ENCODE assay signal across 19 cellular contexts in genomic region chr19:5016781-5017180, GRCh38. TPM values are rescaled to one million over a fixed set of nuclear protein-coding genes. Genes with fewer than 3 reads are reported as not detected.
DNase-seq lines count a peak whose midpoint lies in the region; ATAC-seq and TF ChIP-seq lines count a peak whose summit lies in the region.
"Had no signal": no experiment of that assay in that cellular context is flagged by ENCODE, and none has a peak within 500 bp of the region (broad histone marks: within the 10 kb centered on the region; RNA-seq: fewer than 3 reads in every experiment).

No MANE protein-coding gene starts in this region.

- H2BK5ac ChIP-seq in mesendoderm (ENCODE audit: low read length), result no peak overlapping the region

- no peak overlapping the region for H3K4ac ChIP-seq in mesendoderm (ENCODE audit: low read depth, low read length)

- TF ChIP-seq CTCF in CD14-positive monocyte (IDR thresholded peaks at IDR 0.05) (no peak), mesothelial cell of epicardium (IDR thresholded peaks at IDR 0.05; ENCODE audit: unreplicated experiment) (no peak)

- H3K79me1 ChIP-seq in mesendoderm (ENCODE audit: low read length), result peaks cover 3% of the 10 kb centered on the region

- no peak overlapping the region for H2BK15ac ChIP-seq in mesendoderm (replicated peaks; ENCODE audit: low read depth)

- H3K79me2 ChIP-seq in mesendoderm (ENCODE audit: control insufficient read depth, insufficient read depth, low read length), result no peaks in the 10 kb centered on the region

- H3K4me1 ChIP-seq in esophagus (ENCODE audit: control insufficient read depth in 2 of 2, insufficient read depth in 2 of 2, low read length in 1 of 2), result peaks cover 0 to 7% of the 10 kb centered on the region in 2 donors
- H3K4me1 ChIP-seq in mesendoderm (ENCODE audit: control insufficient read depth, low read depth, low read length), result no peaks in the 10 kb centered on the region
- H3K4me1 ChIP-seq: SJSA1 had no signal

- no peak overlapping the region for H4K5ac ChIP-seq in mesendoderm (ENCODE audit: low read length)

- no peak overlapping the region for H2BK120ac ChIP-seq in mesendoderm (ENCODE audit: low read depth, low read length)

- ATAC-seq in HG02610 (IDR thresholded peaks at IDR 0.05; ENCODE audit: unreplicated experiment), result no peak

- 92% methylated on average over 14 of the region's 14 CpGs for whole genome bisulfite sequencing in esophagus, 2 donors
- no CpG with 5 or more reads among the region's 14 CpGs for WGBS in mesendoderm (ENCODE audit: extremely low coverage, insufficient coverage, low lambda C conversion rate)

- H3K18ac ChIP-seq in mesendoderm (ENCODE audit: low read length), result no peak overlapping the region

- intact Hi-C loops in CD14-positive monocyte (cut with micrococcal nuclease), result no loop called here

- peaks cover 0 to 2% (median 0%) of the 10 kb centered on the region in 3 donors for H3K27me3 Mint-ChIP-seq in CD14-positive monocyte (ENCODE audit: low read depth in 3 of 3)
- no peaks in the 10 kb centered on the region for H3K27me3 Mint-ChIP-seq in mesothelial cell of epicardium (ENCODE audit: low read depth)
- H3K27me3 Mint-ChIP-seq: CD4-positive, alpha-beta memory T cell had no signal

- no peak overlapping the region for H3K56ac ChIP-seq in mesendoderm (ENCODE audit: low read length)

- peaks cover 27 to 34% of the 10 kb centered on the region in 2 donors for H3K36me3 Mint-ChIP-seq in CD14-positive monocyte
- H3K36me3 Mint-ChIP-seq in mesothelial cell of epicardium, result peaks cover 10% of the 10 kb centered on the region

- DNase-seq in CD14-positive monocyte (ENCODE audit: low spot score) (no peak), MV-4-11 (lab: John Stamatoyannopoulos, UW) (peak; percentile 56), mesendoderm (peak; percentile 28), DMS 273 (lab: John Stamatoyannopoulos, UW; ENCODE audit: unreplicated experiment) (no peak), mesothelial cell of epicardium (ENCODE audit: low spot score in 2 of 2, unreplicated experiment in 2 of 2) (no peak)
- DNase-seq: ACHN; AML-193; Calu3; CD4-positive, alpha-beta memory T cell; DMS79; NCI-H1417 treated with DMSO at 0.1 percent for 48 hours; NCI-H1930; NCI-H2171; NCI-H446; NCI-H69; RPMI8226 had no signal

- H3K27me3 ChIP-seq in esophagus (ENCODE audit: control insufficient read depth in 1 of 2, insufficient read depth in 2 of 2, low read length in 2 of 2) (no peaks in the 10 kb centered on the region), mesendoderm (ENCODE audit: insufficient read depth, low read length, poor library complexity) (no peaks in the 10 kb centered on the region)
- H3K27me3 ChIP-seq: SJSA1 had no signal

- H3K4me3 Mint-ChIP-seq in CD14-positive monocyte (no peak overlapping the region), mesothelial cell of epicardium (no peak overlapping the region)
- H3K4me3 Mint-ChIP-seq: CD4-positive, alpha-beta memory T cell had no signal

- H3K27ac ChIP-seq in esophagus (ENCODE audit: low read depth in 2 of 2, low read length in 1 of 2) (peak overlapping the region; percentile 12 to 48), mesendoderm (ENCODE audit: low read depth, low read length) (no peak overlapping the region)
- H3K27ac ChIP-seq: SJSA1 had no signal

- no peak overlapping the region for H3K4me2 ChIP-seq in mesendoderm (ENCODE audit: low read length)

- H3K36me3 ChIP-seq in esophagus (ENCODE audit: control insufficient read depth in 2 of 2, insufficient read depth in 2 of 2, low read length in 1 of 2) (peaks cover 0 to 33% of the 10 kb centered on the region in 2 donors), mesendoderm (ENCODE audit: control insufficient read depth, insufficient read depth, low read length) (no peaks in the 10 kb centered on the region)

- no peak overlapping the region for H3K23ac ChIP-seq in mesendoderm (ENCODE audit: low read length)

- H3K9me3 Mint-ChIP-seq in CD14-positive monocyte, result no peaks in the 10 kb centered on the region
- H3K9me3 Mint-ChIP-seq in mesothelial cell of epicardium, result no peaks in the 10 kb centered on the region
- H3K9me3 Mint-ChIP-seq: CD4-positive, alpha-beta memory T cell had no signal

- no peak overlapping the region for H4K8ac ChIP-seq in mesendoderm (ENCODE audit: low read depth, low read length)

- no peak overlapping the region for H3K9ac ChIP-seq in mesendoderm (ENCODE audit: low read length)

- H3K4me3 ChIP-seq in esophagus (ENCODE audit: low read depth in 1 of 2, low read length in 2 of 2) (no peak overlapping the region), mesendoderm (ENCODE audit: low read length) (no peak overlapping the region)
- H3K4me3 ChIP-seq: SJSA1 had no signal

- H2AK5ac ChIP-seq in mesendoderm (ENCODE audit: low read length), result no peak overlapping the region

- peaks cover 0 to 6% of the 10 kb centered on the region in 2 donors for H3K9me3 ChIP-seq in esophagus (ENCODE audit: control insufficient read depth in 2 of 2, insufficient read depth in 1 of 2, low read depth in 1 of 2, low read length in 1 of 2)
- H3K9me3 ChIP-seq: SJSA1 had no signal

- H3K27ac Mint-ChIP-seq in CD14-positive monocyte (peak overlapping the region in 4 of 7 donors; percentile 37 to 72 (median 63)), mesothelial cell of epicardium (no peak overlapping the region)

- peaks cover 1% of the 10 kb centered on the region for H3K4me1 Mint-ChIP-seq in CD14-positive monocyte
- H3K4me1 Mint-ChIP-seq in mesothelial cell of epicardium, result no peaks in the 10 kb centered on the region

RNA-seq across cellular contexts. Expression of gene KDM4B, which starts 47.9 kb away (rescaled TPM):
- polyA plus RNA-seq in CD14-positive monocyte (10 to 100 TPM in 1 of 2 donors, 1 to 10 TPM in 1; 6.4 to 12.7 TPM), esophagus (10 to 100 TPM; 10.7 to 26.7 TPM)
- polyA plus RNA-seq in mesendoderm (2013, experiment 1 of 2), result 8.5 TPM
- polyA plus RNA-seq in mesendoderm (2013, experiment 2 of 2), result 8.4 TPM
- total RNA-seq in mesothelial cell of epicardium, result 71.6 to 80.5 TPM (median 74.0 TPM) in 3 replicates

Comparison
In these comparisons a context has a peak if more than half of its experiments do, and no peak if none do; other contexts are left out.
1. DNase-seq: peak in MV-4-11 (single experiment) and mesendoderm (single experiment); none in CD14-positive monocyte (single experiment), DMS 273 (single experiment) and mesothelial cell of epicardium (0 of 2).